10 cellular contexts compared by ENCODE assay signal in genomic region chr14:24105609-24106256, GRCh38. TPM values are rescaled to one million over a fixed set of nuclear protein-coding genes. Genes with fewer than 3 reads are reported as not detected.
A peak's percentile ranks its signal among the peaks of the same experiment; 100 is the strongest.
DNase-seq lines count a peak whose midpoint lies in the region; ATAC-seq and TF ChIP-seq lines count a peak whose summit lies in the region.
"Not testable (repeated sequence)": the region's sequence is repeated elsewhere in the genome, so short reads cannot be mapped to it uniquely, and the experiment has no call there.
"Had no signal": no experiment of that assay in that cellular context is flagged by ENCODE, and none has a peak within 500 bp of the region (broad histone marks: within the 10 kb centered on the region; RNA-seq: fewer than 3 reads in every experiment).

No MANE protein-coding gene starts in this region.

- intact Hi-C loops in activated CD8-positive, alpha-beta T cell treated with anti-CD3 and anti-CD28 coated beads for 36 hours (cut with micrococcal nuclease); lower lobe of right lung (cut with DNase I): not testable (repeated sequence)

- not testable (repeated sequence) for ATAC-seq in activated CD8-positive, alpha-beta T cell treated with anti-CD3 and anti-CD28 coated beads for 36 hours; activated T-helper 17 cell treated with anti-CD3 and anti-CD28 coated beads, Interleukin-2, amount 50 U/mL, for 72 hours (replicated peaks); activated naive CD8-positive, alpha-beta T cell treated with anti-CD3 and anti-CD28 coated beads, Interleukin-2, amount 50 U/mL, for 24 hours; lower lobe of right lung

- CTCF ChIA-PET in activated CD8-positive, alpha-beta T cell treated with anti-CD3 and anti-CD28 coated beads for 36 hours (lab: Charles Lee): interaction anchor here (0.9 to 10.8 kb wide), 7 partner anchors 11 to 56 kb away, joined by 3 to 218 read pairs (median 14); partner anchors contain the start of genes IRF9, PCK2 and PSME2

- in situ Hi-C loops in GM23248 (cut with MboI): not testable (repeated sequence)

- peaks cover 33% of the 10 kb centered on the region; the same call in 1 of the 2 replicates for H3K36me3 ChIP-seq in GM23248 (ENCODE audit: low read depth)
- H3K36me3 ChIP-seq in lower lobe of right lung: peaks cover 24% of the 10 kb centered on the region

- H3F3A ChIP-seq in GM23248 (ENCODE audit: insufficient read depth): peaks cover 30% of the 10 kb centered on the region

- DNase-seq in GM23248: peak; percentile 10
- not testable (repeated sequence) for DNase-seq in activated CD8-positive, alpha-beta T cell treated with anti-CD3 and anti-CD28 coated beads for 36 hours; activated naive CD8-positive, alpha-beta T cell treated with anti-CD3 and anti-CD28 coated beads, Interleukin-2, amount 50 U/mL, for 24 hours; glutamatergic neuron; lower lobe of right lung

- H3K36me3 Mint-ChIP-seq in T-helper 1 cell treated with Interleukin-12 subunit alpha and Interleukin-12 subunit beta and Interleukin-4 antibody, amounts not matched to agents 30 μg/mL and 1 μg/mL, for 36 hours (ENCODE audit: low read depth): peaks cover 31% of the 10 kb centered on the region
- H3K36me3 Mint-ChIP-seq in activated CD8-positive, alpha-beta T cell treated with anti-CD3 and anti-CD28 coated beads for 36 hours (ENCODE audit: low read depth): peaks cover 38% of the 10 kb centered on the region
- peaks cover 35% of the 10 kb centered on the region for H3K36me3 Mint-ChIP-seq in activated T-helper 17 cell treated with anti-CD3 and anti-CD28 coated beads, Interleukin-2, amount 50 U/mL, for 72 hours (ENCODE audit: low read depth)
- peaks cover 31% of the 10 kb centered on the region for H3K36me3 Mint-ChIP-seq in activated naive CD8-positive, alpha-beta T cell treated with anti-CD3 and anti-CD28 coated beads, Interleukin-2, amount 50 U/mL, for 24 hours (ENCODE audit: low read depth)
- peaks cover 16% of the 10 kb centered on the region for H3K36me3 Mint-ChIP-seq in glutamatergic neuron (ENCODE audit: unreplicated experiment)
- peaks cover 29% of the 10 kb centered on the region for H3K36me3 Mint-ChIP-seq in stimulated activated naive CD8-positive, alpha-beta T cell treated with anti-CD3 and anti-CD28 coated beads, Interleukin-15, Interleukin-2, amounts not matched to agents 100 ng/mL and 50 ng/mL, for 24 hours (ENCODE audit: low read depth)

- not testable (repeated sequence) for H3K79me2 ChIP-seq in GM23248 (ENCODE audit: insufficient read depth)

- not testable (repeated sequence) for H3K4me3 ChIP-seq in GM23248, lower lobe of right lung

- not testable (repeated sequence) for H3K27ac ChIP-seq in GM23248
- H3K27ac ChIP-seq in lower lobe of right lung: peak overlapping the region; percentile 1

- not testable (repeated sequence) for H3K9me3 ChIP-seq in GM23248 (ENCODE audit: low read depth); lower lobe of right lung

- H3K27me3 ChIP-seq in GM23248 (replicated peaks; ENCODE audit: insufficient read depth); lower lobe of right lung (ENCODE audit: low read depth): not testable (repeated sequence)

- not testable (repeated sequence) for H3K4me2 ChIP-seq in GM23248 (ENCODE audit: unreplicated experiment)

- WGBS in GM23248 (ENCODE audit: low coverage in 1 of 2, low lambda C conversion rate in 2 of 2, missing lambda C conversion rate in 2 of 2), 2 experiments: 87 to 88% methylated on average over 8 of the region's 8 CpGs

- not testable (repeated sequence) for H3K9ac ChIP-seq in GM23248

- POLR2A ChIA-PET in activated CD8-positive, alpha-beta T cell treated with anti-CD3 and anti-CD28 coated beads for 36 hours (lab: Charles Lee): interaction anchor here (0.7 to 9.1 kb wide), 5 partner anchors 9 to 55 kb away, joined by 3 to 80 read pairs (median 3); partner anchors contain the start of genes DCAF11, NRL and PCK2

- H3K27ac Mint-ChIP-seq in T-helper 1 cell treated with Interleukin-12 subunit alpha and Interleukin-12 subunit beta and Interleukin-4 antibody, amounts not matched to agents 30 μg/mL and 1 μg/mL, for 36 hours: peak overlapping the region; percentile 55
- H3K27ac Mint-ChIP-seq in activated CD8-positive, alpha-beta T cell treated with anti-CD3 and anti-CD28 coated beads for 36 hours: peak overlapping the region; percentile 39
- peak overlapping the region; percentile 28 for H3K27ac Mint-ChIP-seq in activated T-helper 17 cell treated with anti-CD3 and anti-CD28 coated beads, Interleukin-2, amount 50 U/mL, for 72 hours
- peak overlapping the region; percentile 53 for H3K27ac Mint-ChIP-seq in activated naive CD8-positive, alpha-beta T cell treated with anti-CD3 and anti-CD28 coated beads, Interleukin-2, amount 50 U/mL, for 24 hours
- peak overlapping the region; percentile 2 for H3K27ac Mint-ChIP-seq in glutamatergic neuron (ENCODE audit: unreplicated experiment)
- peak overlapping the region; percentile 23 for H3K27ac Mint-ChIP-seq in stimulated activated naive CD8-positive, alpha-beta T cell treated with anti-CD3 and anti-CD28 coated beads, Interleukin-15, Interleukin-2, amounts not matched to agents 100 ng/mL and 50 ng/mL, for 24 hours

- H3K9me2 ChIP-seq in GM23248 (ENCODE audit: insufficient read depth): not testable (repeated sequence)

- TF ChIP-seq CTCF in activated CD8-positive, alpha-beta T cell treated with anti-CD3 and anti-CD28 coated beads for 36 hours (IDR thresholded peaks at IDR 0.05); glutamatergic neuron (IDR thresholded peaks at IDR 0.05; ENCODE audit: partially characterized antibody, unreplicated experiment); lower lobe of right lung (IDR thresholded peaks at IDR 0.05): not testable (repeated sequence)

- not testable (repeated sequence) for H2AFZ ChIP-seq in GM23248

- not testable (repeated sequence) for H3K4me1 ChIP-seq in GM23248 (ENCODE audit: insufficient read depth)
- peaks cover 23% of the 10 kb centered on the region for H3K4me1 ChIP-seq in lower lobe of right lung

- H3K4me3 Mint-ChIP-seq in T-helper 1 cell treated with Interleukin-12 subunit alpha and Interleukin-12 subunit beta and Interleukin-4 antibody, amounts not matched to agents 30 μg/mL and 1 μg/mL, for 36 hours; activated CD8-positive, alpha-beta T cell treated with anti-CD3 and anti-CD28 coated beads for 36 hours; activated T-helper 17 cell treated with anti-CD3 and anti-CD28 coated beads, Interleukin-2, amount 50 U/mL, for 72 hours; activated naive CD8-positive, alpha-beta T cell treated with anti-CD3 and anti-CD28 coated beads, Interleukin-2, amount 50 U/mL, for 24 hours; glutamatergic neuron (ENCODE audit: unreplicated experiment); stimulated activated naive CD8-positive, alpha-beta T cell treated with anti-CD3 and anti-CD28 coated beads, Interleukin-15, Interleukin-2, amounts not matched to agents 100 ng/mL and 50 ng/mL, for 24 hours: not testable (repeated sequence)

- H3K4me1 Mint-ChIP-seq in T-helper 1 cell treated with Interleukin-12 subunit alpha and Interleukin-12 subunit beta and Interleukin-4 antibody, amounts not matched to agents 30 μg/mL and 1 μg/mL, for 36 hours (ENCODE audit: low read depth): peaks cover 23% of the 10 kb centered on the region
- peaks cover 18% of the 10 kb centered on the region for H3K4me1 Mint-ChIP-seq in activated CD8-positive, alpha-beta T cell treated with anti-CD3 and anti-CD28 coated beads for 36 hours (ENCODE audit: low read depth)
- not testable (repeated sequence) for H3K4me1 Mint-ChIP-seq in activated T-helper 17 cell treated with anti-CD3 and anti-CD28 coated beads, Interleukin-2, amount 50 U/mL, for 72 hours; glutamatergic neuron (ENCODE audit: low read depth, unreplicated experiment)
- peaks cover 23% of the 10 kb centered on the region for H3K4me1 Mint-ChIP-seq in activated naive CD8-positive, alpha-beta T cell treated with anti-CD3 and anti-CD28 coated beads, Interleukin-2, amount 50 U/mL, for 24 hours
- peaks cover 26% of the 10 kb centered on the region for H3K4me1 Mint-ChIP-seq in stimulated activated naive CD8-positive, alpha-beta T cell treated with anti-CD3 and anti-CD28 coated beads, Interleukin-15, Interleukin-2, amounts not matched to agents 100 ng/mL and 50 ng/mL, for 24 hours (ENCODE audit: low read depth)

- not testable (repeated sequence) for H3K9me3 Mint-ChIP-seq in T-helper 1 cell treated with Interleukin-12 subunit alpha and Interleukin-12 subunit beta and Interleukin-4 antibody, amounts not matched to agents 30 μg/mL and 1 μg/mL, for 36 hours; activated CD8-positive, alpha-beta T cell treated with anti-CD3 and anti-CD28 coated beads for 36 hours; activated T-helper 17 cell treated with anti-CD3 and anti-CD28 coated beads, Interleukin-2, amount 50 U/mL, for 72 hours; activated naive CD8-positive, alpha-beta T cell treated with anti-CD3 and anti-CD28 coated beads, Interleukin-2, amount 50 U/mL, for 24 hours; glutamatergic neuron (ENCODE audit: unreplicated experiment); stimulated activated naive CD8-positive, alpha-beta T cell treated with anti-CD3 and anti-CD28 coated beads, Interleukin-15, Interleukin-2, amounts not matched to agents 100 ng/mL and 50 ng/mL, for 24 hours

- H3K27me3 Mint-ChIP-seq in T-helper 1 cell treated with Interleukin-12 subunit alpha and Interleukin-12 subunit beta and Interleukin-4 antibody, amounts not matched to agents 30 μg/mL and 1 μg/mL, for 36 hours (ENCODE audit: low read depth); activated CD8-positive, alpha-beta T cell treated with anti-CD3 and anti-CD28 coated beads for 36 hours; activated T-helper 17 cell treated with anti-CD3 and anti-CD28 coated beads, Interleukin-2, amount 50 U/mL, for 72 hours; activated naive CD8-positive, alpha-beta T cell treated with anti-CD3 and anti-CD28 coated beads, Interleukin-2, amount 50 U/mL, for 24 hours; glutamatergic neuron (ENCODE audit: unreplicated experiment); stimulated activated naive CD8-positive, alpha-beta T cell treated with anti-CD3 and anti-CD28 coated beads, Interleukin-15, Interleukin-2, amounts not matched to agents 100 ng/mL and 50 ng/mL, for 24 hours: not testable (repeated sequence)

- H4K20me1 ChIP-seq in GM23248 (ENCODE audit: insufficient read depth): not testable (repeated sequence)

RNA-seq across cellular contexts. Expression of gene DCAF11, which starts 8.8 kb away (rescaled TPM):
- total RNA-seq in GM23248 (2014; rRNA removed; shearing (Covaris generic)): 59.8 and 59.9 TPM in 2 replicates
- 29.1 and 33.6 TPM in 2 replicates for polyA plus RNA-seq in GM23248 (2016; fragmentation: Nextera tagmentation; extraction: Ambion mirVana)
- 10 to 100 TPM; 59.9 to 63.9 TPM for total RNA-seq in activated CD8-positive, alpha-beta T cell treated with anti-CD3 and anti-CD28 coated beads for 36 hours
- total RNA-seq in activated T-helper 17 cell treated with anti-CD3 and anti-CD28 coated beads, Interleukin-2, amount 50 U/mL, for 72 hours: 10 to 100 TPM; 72.4 to 94.8 TPM
- total RNA-seq in glutamatergic neuron (ENCODE audit: unreplicated experiment): 54.1 TPM
- 64.9 TPM for total RNA-seq in lower lobe of right lung

RNA-seq across cellular contexts. Expression of gene NRL, which starts 9.0 kb away (rescaled TPM):
- 0.86 TPM in 1 of 2 replicates, not detected in the other for total RNA-seq in GM23248 (2014; rRNA removed; shearing (Covaris generic))
- 0.48 and 0.56 TPM in 2 replicates for polyA plus RNA-seq in GM23248 (2016; fragmentation: Nextera tagmentation; extraction: Ambion mirVana)
- 1 to 10 TPM; 1.8 to 2.5 TPM for total RNA-seq in activated CD8-positive, alpha-beta T cell treated with anti-CD3 and anti-CD28 coated beads for 36 hours
- total RNA-seq in activated T-helper 17 cell treated with anti-CD3 and anti-CD28 coated beads, Interleukin-2, amount 50 U/mL, for 72 hours: 1 to 10 TPM; 1.7 to 2.5 TPM
- total RNA-seq in glutamatergic neuron (ENCODE audit: unreplicated experiment) (3.7 TPM), lower lobe of right lung (2.0 TPM)
- total RNA-seq: A172 had no signal

RNA-seq across cellular contexts. Expression of gene PCK2, which starts 11.6 kb away (rescaled TPM):
- total RNA-seq in GM23248 (2014; rRNA removed; shearing (Covaris generic)): 70.3 and 84.3 TPM in 2 replicates
- polyA plus RNA-seq in GM23248 (2016; fragmentation: Nextera tagmentation; extraction: Ambion mirVana): 148 and 153 TPM in 2 replicates
- total RNA-seq in activated CD8-positive, alpha-beta T cell treated with anti-CD3 and anti-CD28 coated beads for 36 hours: 10 to 100 TPM; 90.3 to 93.1 TPM
- total RNA-seq in activated T-helper 17 cell treated with anti-CD3 and anti-CD28 coated beads, Interleukin-2, amount 50 U/mL, for 72 hours: 10 to 100 TPM; 31.4 to 57.6 TPM
- total RNA-seq in glutamatergic neuron (ENCODE audit: unreplicated experiment): 99.9 TPM
- 42.8 TPM for total RNA-seq in lower lobe of right lung

RNA-seq across cellular contexts. Expression of gene FITM1, which starts 24.7 kb away (rescaled TPM):
- total RNA-seq in GM23248 (2014; rRNA removed; shearing (Covaris generic)): not detected in 2 replicates
- polyA plus RNA-seq in GM23248 (2016; fragmentation: Nextera tagmentation; extraction: Ambion mirVana): not detected in 2 replicates
- total RNA-seq in activated CD8-positive, alpha-beta T cell treated with anti-CD3 and anti-CD28 coated beads for 36 hours: under 1 TPM; 0.56 to 0.69 TPM
- under 1 TPM in 1 of 2 donors, not detected in 1; 0.58 TPM for total RNA-seq in activated T-helper 17 cell treated with anti-CD3 and anti-CD28 coated beads, Interleukin-2, amount 50 U/mL, for 72 hours
- 0.66 TPM for total RNA-seq in glutamatergic neuron (ENCODE audit: unreplicated experiment)
- total RNA-seq in lower lobe of right lung: 0.97 TPM
- total RNA-seq: A172, RPMI7951 had no signal

RNA-seq across cellular contexts. Expression of gene PSME1, which starts 30.3 kb away (rescaled TPM):
- total RNA-seq in GM23248 (2014; rRNA removed; shearing (Covaris generic)): 58.9 and 67.7 TPM in 2 replicates
- polyA plus RNA-seq in GM23248 (2016; fragmentation: Nextera tagmentation; extraction: Ambion mirVana): 144 and 147 TPM in 2 replicates
- total RNA-seq in activated CD8-positive, alpha-beta T cell treated with anti-CD3 and anti-CD28 coated beads for 36 hours: 100 to 1,000 TPM; 451 to 460 TPM
- 100 to 1,000 TPM; 361 to 375 TPM for total RNA-seq in activated T-helper 17 cell treated with anti-CD3 and anti-CD28 coated beads, Interleukin-2, amount 50 U/mL, for 72 hours
- 35.7 TPM for total RNA-seq in glutamatergic neuron (ENCODE audit: unreplicated experiment)
- total RNA-seq in lower lobe of right lung: 198 TPM

Comparison
In these comparisons a context has a peak if more than half of its experiments do, and no peak if none do; other contexts are left out.
1. H3K27ac Mint-ChIP-seq: peak in every context shown above with its lines; median percentile 55 in T-helper 1 cell treated with Interleukin-12 subunit alpha and Interleukin-12 subunit beta and Interleukin-4 antibody, amounts not matched to agents 30 μg/mL and 1 μg/mL, for 36 hours; 53 in activated naive CD8-positive, alpha-beta T cell treated with anti-CD3 and anti-CD28 coated beads, Interleukin-2, amount 50 U/mL, for 24 hours; 39 in activated CD8-positive, alpha-beta T cell treated with anti-CD3 and anti-CD28 coated beads for 36 hours; 28 in activated T-helper 17 cell treated with anti-CD3 and anti-CD28 coated beads, Interleukin-2, amount 50 U/mL, for 72 hours; 23 in stimulated activated naive CD8-positive, alpha-beta T cell treated with anti-CD3 and anti-CD28 coated beads, Interleukin-15, Interleukin-2, amounts not matched to agents 100 ng/mL and 50 ng/mL, for 24 hours; 2 in glutamatergic neuron.